ENCODE assay signal across 8 cellular contexts in genomic region chr3:46979958-46980497, GRCh38. TPM values are rescaled to one million over a fixed set of nuclear protein-coding genes. Genes with fewer than 3 reads are reported as not detected.
DNase-seq lines count a peak whose midpoint lies in the region; ATAC-seq, FAIRE-seq and TF ChIP-seq lines count a peak whose summit lies in the region.

No MANE protein-coding gene starts in this region.

- peak overlapping the region; percentile 94 to 98 for H3K9ac ChIP-seq in K562 (ENCODE audit: insufficient read depth in 1 of 2, low read depth in 2 of 2, low read length in 2 of 2)

- no peaks in the 10 kb centered on the region for H3K36me3 Mint-ChIP-seq in type B pancreatic cell

- intact Hi-C loops in Right ventricle myocardium superior (cut with DNase I), result loop anchor here (5.0 kb wide), 2 partner anchors 48 to 182 kb away; partner anchors contain the start of gene SETD2
- intact Hi-C loops in Right ventricle myocardium inferior (cut with DNase I), result loop anchor here (1.0 kb wide), 1 partner anchor 29 kb away; no protein-coding TSS in a partner anchor
- intact Hi-C loops in K562 (cut with micrococcal nuclease), result loop anchor here (1.0 to 5.0 kb wide), 3 partner anchors 7 to 48 kb away; no protein-coding TSS in a partner anchor
- intact Hi-C loops in lower leg skin (cut with DNase I; ENCODE audit: low total_unique reads), result no loop called here

- ATAC-seq in Right ventricle myocardium superior (ENCODE audit: poor library complexity) (no peak), Right ventricle myocardium inferior (no peak), K562 (no peak)

- no peak for TF ChIP-seq RAD21 in K562 (CRISPR knock-in tag; conservative IDR thresholded peaks at IDR 0.05 in 1 of 2, IDR thresholded peaks at IDR 0.05 in 1 of 2)

- H3K79me2 ChIP-seq in K562 (ENCODE audit: control insufficient read depth, insufficient read depth, low read length), result peaks cover 67% of the 10 kb centered on the region

- peak overlapping the region; percentile 68 for H3K27ac ChIP-seq in K562 (ENCODE audit: extremely low read depth, low read depth, low read length)

- no peaks in the 10 kb centered on the region for H3K9me3 ChIP-seq in K562 (replicated peaks; ENCODE audit: control insufficient read depth, insufficient read depth, low read depth, low read length)

- no peaks in the 10 kb centered on the region for H3K9me3 Mint-ChIP-seq in type B pancreatic cell

- no TSS peak for BruUV-seq in K562 (replicated peaks; lab: Mats Ljungman, UMichigan)

- no peaks in the 10 kb centered on the region for H3K27me3 ChIP-seq in K562 (ENCODE audit: control insufficient read depth in 2 of 2, insufficient read depth in 2 of 2, low read length in 2 of 2)

- peaks cover 16% of the 10 kb centered on the region for H3K4me1 Mint-ChIP-seq in type B pancreatic cell (ENCODE audit: unreplicated experiment)

- peaks cover 3% of the 10 kb centered on the region; the same call in 1 of the 3 replicates for H3K36me3 ChIP-seq in K562 (ENCODE audit: control insufficient read depth, insufficient read depth, low read length)

- WGBS in K562 (ENCODE audit: insufficient coverage, low coverage, missing lambda C conversion rate), result 1% methylated on average over 30 of the region's 40 CpGs
- WGBS in lower leg skin, 2 donors, result 2 to 5% methylated on average over 16 to 22 of the region's 40 CpGs

- H3K27ac Mint-ChIP-seq in type B pancreatic cell, result no peak overlapping the region

- peak overlapping the region; percentile 98 for H3K4me2 ChIP-seq in K562 (ENCODE audit: insufficient read depth, low read length)

- no peak for TF ChIP-seq POLR2A in K562 (conservative IDR thresholded peaks at IDR 0.05)
- TF ChIP-seq POLR2A in lower leg skin (IDR thresholded peaks at IDR 0.05), result no peak

- H3K4me3 Mint-ChIP-seq in type B pancreatic cell, result peak overlapping the region; percentile 86

- DNase-seq in Right ventricle myocardium superior, result peak; percentile 58
- no peak for DNase-seq in Right ventricle myocardium inferior (ENCODE audit: missing footprints)
- DNase-seq in HT-29 (ENCODE audit: low spot score), result peak; percentile 6
- peak in 1 of 4 experiments; percentile 44 for DNase-seq in K562 (ENCODE audit: extremely low read depth in 1 of 4, low spot score in 3 of 4)
- DNase-seq in lower leg skin (ENCODE audit: low spot score in 2 of 2), result peak in 1 of 2 donors; percentile 90
- no peak for DNase-seq in type B pancreatic cell (ENCODE audit: extremely low spot score, unreplicated experiment)
- no peak for DNase-seq in SW 1271 (lab: John Stamatoyannopoulos, UW)
- no peak for DNase-seq in DMS79 treated with DMSO at 0.1 percent for 48 hours (lab: John Stamatoyannopoulos, UW)

- H3K4me1 ChIP-seq in K562 (replicated peaks in 1 of 2; ENCODE audit: control insufficient read depth in 2 of 2, insufficient read depth in 2 of 2, low read length in 2 of 2), result peaks cover 29 to 65% of the 10 kb centered on the region in 2 experiments

- H3K9me1 ChIP-seq in K562 (ENCODE audit: control insufficient read depth, insufficient read depth, low read length), result no peaks in the 10 kb centered on the region

- POLR2A ChIA-PET in K562 (lab: Yijun Ruan, JAX), result interaction anchor here (0.6 to 4.4 kb wide), 17 partner anchors 8 to 270 kb away, joined by 3 to 35 read pairs (median 4); no protein-coding TSS in a partner anchor

- no peak for FAIRE-seq in K562 (lab: Jason Lieb, UNC)

- H2AFZ ChIP-seq in K562 (ENCODE audit: low read depth, low read length), result peak overlapping the region; percentile 58

- H3K27me3 Mint-ChIP-seq in type B pancreatic cell, result no peaks in the 10 kb centered on the region

- H3K4me3 ChIP-seq in K562 (peak overlapping the region; percentile 74), lower leg skin (ENCODE audit: low read depth, poor library complexity, severe bottlenecking) (peak overlapping the region; percentile 71)

- H4K20me1 ChIP-seq in K562 (replicated peaks; ENCODE audit: control insufficient read depth, insufficient read depth, low read length), result no peaks in the 10 kb centered on the region

- TF ChIP-seq EP300 in K562 (IDR thresholded peaks at IDR 0.05; ENCODE audit: low read length), result no peak

- TF ChIP-seq CTCF in K562 (IDR thresholded peaks at IDR 0.05 in 2 of 3, conservative IDR thresholded peaks at IDR 0.05 in 1 of 3; ENCODE audit: insufficient read depth in 2 of 3, low read depth in 1 of 3, low read length in 3 of 3) (no peak), lower leg skin (IDR thresholded peaks at IDR 0.05) (no peak), type B pancreatic cell (conservative IDR thresholded peaks at IDR 0.05) (no peak)

- in situ Hi-C loops in K562 (cut with MboI), result no loop called here

- CTCF ChIA-PET in K562 (lab: Yijun Ruan, JAX; ENCODE audit: low intra/inter-chr PET ratio), result no interaction called here

TF ChIP-seq in K562, 482 proteins besides CTCF, POLR2A, EP300 and RAD21 (continues in another document):
- TF ChIP-seq CXXC5 (CRISPR knock-in tag; IDR thresholded peaks at IDR 0.05), result peak; percentile 17; the same call in 1 of the 2 replicates
- no peak for TF ChIP-seq NFATC3 (IDR thresholded peaks at IDR 0.05)
- TF ChIP-seq HOXB6 (CRISPR knock-in tag; IDR thresholded peaks at IDR 0.05; ENCODE audit: borderline replicate concordance), result no peak
- TF ChIP-seq ELF4 (CRISPR knock-in tag; IDR thresholded peaks at IDR 0.05), result no peak
- TF ChIP-seq CSDE1 (IDR thresholded peaks at IDR 0.05), result no peak
- no peak for TF ChIP-seq PRPF4 (IDR thresholded peaks at IDR 0.05; ENCODE audit: insufficient read depth, low read depth, low read length, poor library complexity, severe bottlenecking)
- TF ChIP-seq ZNF184 (CRISPR knock-in tag; IDR thresholded peaks at IDR 0.05), result no peak

RNA-seq across cellular contexts. Expression of gene NBEAL2, which starts 0.6 kb away (rescaled TPM):
- total RNA-seq in Right ventricle myocardium superior (11.7 TPM), Right ventricle myocardium inferior (14.5 TPM), K562 (2014; rRNA removed) (41.3 and 45.2 TPM in 2 replicates), K562 (2014; rRNA removed; fragmentation: Illumina TruSeq; extraction: Trizol) (12.3 and 16.0 TPM in 2 replicates), K562 (2015; rRNA removed; fragmentation: Illumina TruSeq; extraction: Trizol) (23.7 and 23.9 TPM in 2 replicates), K562 (2021) (89.3 and 114 TPM in 2 replicates), lower leg skin (100 to 1,000 TPM; 176 to 519 (median 217) TPM), type B pancreatic cell (ENCODE audit: low replicate concordance) (115 and 241 TPM in 2 replicates)
- total RNA-seq in HT-29 (2014; rRNA removed; shearing (Covaris generic)), result 154 and 168 TPM in 2 replicates
- 322 and 1,090 TPM in 2 replicates for total RNA-seq in K562 (2011; cell fraction: chromatin; rRNA removed; ENCODE audit: low replicate concordance)
- total RNA-seq in K562 (2011; cell fraction: nucleolus; rRNA removed), result 555 and 597 TPM in 2 replicates
- 365 and 370 TPM in 2 replicates for total RNA-seq in K562 (2011; cell fraction: nucleoplasm; rRNA removed)
- polyA plus RNA-seq in K562 (2011; rRNA removed) (29.6 and 50.4 TPM in 2 replicates), K562 (2014; fragmentation: Illumina TruSeq; extraction: Trizol) (46.4 and 62.1 TPM in 2 replicates), K562 (2014; fragmentation: Nextera tagmentation; extraction: Ambion mirVana) (under 1 TPM; 0.06 to 0.24 TPM), K562 (2014; rRNA removed) (67.5 and 85.5 TPM in 2 replicates)
- polyA plus RNA-seq in K562 (2011; cell fraction: cytosol; rRNA removed), result 25.6 and 45.5 TPM in 2 replicates
- 557 and 843 TPM in 2 replicates for polyA plus RNA-seq in K562 (2011; cell fraction: nucleus; rRNA removed)
- 66.4 and 174 TPM in 2 replicates for polyA plus RNA-seq in K562 (2012)
- polyA minus RNA-seq in K562 (2011; rRNA and poly(A)+ RNA removed), result 8.6 and 16.8 TPM in 2 replicates
- polyA minus RNA-seq in K562 (2011; cell fraction: cytosol; rRNA and poly(A)+ RNA removed), result 23.5 and 26.4 TPM in 2 replicates
- 104 and 118 TPM in 2 replicates for polyA minus RNA-seq in K562 (2011; cell fraction: nucleus; rRNA and poly(A)+ RNA removed)

RNA-seq across cellular contexts. Expression of gene CCDC12, which starts 3.5 kb away (rescaled TPM):
- total RNA-seq in Right ventricle myocardium superior (29.2 TPM), Right ventricle myocardium inferior (26.3 TPM), K562 (2014; rRNA removed) (99.0 and 101 TPM in 2 replicates), K562 (2014; rRNA removed; fragmentation: Illumina TruSeq; extraction: Trizol) (44.4 and 63.0 TPM in 2 replicates), K562 (2015; rRNA removed; fragmentation: Illumina TruSeq; extraction: Trizol) (104 and 115 TPM in 2 replicates), K562 (2021) (75.2 and 86.9 TPM in 2 replicates), lower leg skin (100 to 1,000 TPM in 1 of 4 donors, 10 to 100 TPM in 3; 64.6 to 101 (median 82.5) TPM), type B pancreatic cell (ENCODE audit: low replicate concordance) (46.7 and 49.7 TPM in 2 replicates)
- total RNA-seq in HT-29 (2014; rRNA removed; shearing (Covaris generic)), result 38.2 and 39.4 TPM in 2 replicates
- 140 and 232 TPM in 2 replicates for total RNA-seq in K562 (2011; cell fraction: chromatin; rRNA removed; ENCODE audit: low replicate concordance)
- total RNA-seq in K562 (2011; cell fraction: nucleolus; rRNA removed), result 143 and 148 TPM in 2 replicates
- 188 and 262 TPM in 2 replicates for total RNA-seq in K562 (2011; cell fraction: nucleoplasm; rRNA removed)
- polyA plus RNA-seq in K562 (2011; rRNA removed) (47.8 and 54.0 TPM in 2 replicates), K562 (2014; fragmentation: Illumina TruSeq; extraction: Trizol) (105 and 127 TPM in 2 replicates), K562 (2014; fragmentation: Nextera tagmentation; extraction: Ambion mirVana) (10 to 100 TPM in 1 of 2 experiments, 1 to 10 TPM in 1; 8.9 to 20.9 TPM), K562 (2014; rRNA removed) (100 and 201 TPM in 2 replicates)
- polyA plus RNA-seq in K562 (2011; cell fraction: cytosol; rRNA removed), result 53.0 and 53.5 TPM in 2 replicates
- polyA plus RNA-seq in K562 (2011; cell fraction: nucleus; rRNA removed), result 82.0 and 85.3 TPM in 2 replicates
- polyA plus RNA-seq in K562 (2012), result 77.1 and 114 TPM in 2 replicates
- polyA minus RNA-seq in K562 (2011; rRNA and poly(A)+ RNA removed), result 50.3 and 53.4 TPM in 2 replicates
- polyA minus RNA-seq in K562 (2011; cell fraction: cytosol; rRNA and poly(A)+ RNA removed), result 17.4 and 21.1 TPM in 2 replicates
- polyA minus RNA-seq in K562 (2011; cell fraction: nucleus; rRNA and poly(A)+ RNA removed), result 81.3 and 87.3 TPM in 2 replicates

Comparison
In these comparisons a context has a peak if more than half of its experiments do, and no peak if none do; other contexts are left out.
1. DNase-seq: peak in Right ventricle myocardium superior (single experiment) and HT-29 (single experiment); none in Right ventricle myocardium inferior (single experiment), type B pancreatic cell (single experiment), SW 1271 (0 of 2) and DMS79 treated with DMSO at 0.1 percent for 48 hours (single experiment).